8 cellular contexts compared by ENCODE assay signal in the genomic region with DNA sequence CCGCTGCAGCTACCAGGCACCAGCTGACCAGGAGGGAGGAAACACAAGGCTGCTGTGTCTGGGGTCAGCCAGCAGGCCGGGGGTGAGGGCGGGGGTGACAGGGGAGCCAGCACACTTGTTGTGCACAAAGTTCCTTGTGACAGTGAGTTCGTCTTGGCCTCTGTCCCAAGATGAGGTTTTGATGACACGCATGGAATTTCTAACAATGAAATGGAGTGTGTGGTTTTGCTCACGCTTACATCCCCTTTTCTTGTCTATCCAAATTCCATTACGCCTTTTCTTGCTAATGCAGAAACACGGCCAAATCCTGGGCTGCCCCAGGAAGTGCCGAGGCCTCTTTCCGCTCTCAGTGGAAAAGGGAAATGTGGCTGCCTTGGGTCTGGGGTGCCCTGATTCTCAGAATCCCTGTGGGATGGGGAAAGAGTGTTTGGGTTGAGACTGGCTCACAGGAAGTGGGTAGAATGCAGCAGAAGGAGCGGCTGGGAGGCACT.
DNase-seq lines count a peak whose midpoint lies in the region; ATAC-seq and TF ChIP-seq lines count a peak whose summit lies in the region.

No MANE protein-coding gene starts in this region.

- peaks cover 47% of the 10 kb centered on the region for H3K4me1 Mint-ChIP-seq in CD14-positive monocyte

- H3K27ac Mint-ChIP-seq in CD14-positive monocyte: peak overlapping the region; percentile 92 to 98 (median 97)

- peak overlapping the region; percentile 68 to 81 for H3K4me3 Mint-ChIP-seq in CD14-positive monocyte

- DNase-seq in CD14-positive monocyte (ENCODE audit: low spot score) (peak; percentile 98), SK-MEL-5 (ENCODE audit: low read depth, low spot score) (peak; percentile 79), foreskin fibroblast (peak; percentile 79 to 83), pons (ENCODE audit: low spot score) (peak; percentile 93), 8988T (no peak)
- DNase-seq in activated CD4-positive, alpha-beta T cell treated with anti-CD3 and anti-CD28 coated beads, Interleukin-2, amount 50 U/mL, for 48 hours: no peak

- in situ Hi-C loops in SK-MEL-5 (cut with HindIII; ENCODE audit: low pct_unique_long_range_greater_than_20kb, low sequenced_read_pairs): no loop called here

- no peak overlapping the region for H3K4me3 ChIP-seq in foreskin fibroblast (ENCODE audit: low read depth in 1 of 2, low read length in 2 of 2)

- H3K9me3 Mint-ChIP-seq in CD14-positive monocyte: peaks cover 0 to 4% (median 0%) of the 10 kb centered on the region in 7 donors

- TF ChIP-seq CTCF in CD14-positive monocyte (IDR thresholded peaks at IDR 0.05) (no peak), foreskin fibroblast (IDR thresholded peaks at IDR 0.05; ENCODE audit: low read depth, low read length) (no peak)

- intact Hi-C loops in CD14-positive monocyte (cut with micrococcal nuclease): loop anchor here (2.0 to 5.0 kb wide), 3 partner anchors 71 to 78 kb away; a partner anchor contains a TSS

- peaks cover 0 to 7% (median 2%) of the 10 kb centered on the region in 3 donors for H3K27me3 Mint-ChIP-seq in CD14-positive monocyte (ENCODE audit: low read depth in 3 of 3)

- no peaks in the 10 kb centered on the region for H3K36me3 Mint-ChIP-seq in CD14-positive monocyte

- no peak for ATAC-seq in HG03108 (IDR thresholded peaks at IDR 0.05; ENCODE audit: unreplicated experiment)
- ATAC-seq in GM18861 (IDR thresholded peaks at IDR 0.05; ENCODE audit: unreplicated experiment): no peak

Comparison
In these comparisons a context has a peak if more than half of its experiments do, and no peak if none do; other contexts are left out.
1. DNase-seq: peak in CD14-positive monocyte (single experiment), SK-MEL-5 (single experiment), foreskin fibroblast (2 of 2) and pons (single experiment); none in activated CD4-positive, alpha-beta T cell treated with anti-CD3 and anti-CD28 coated beads, Interleukin-2, amount 50 U/mL, for 48 hours (0 of 2) and 8988T (single experiment).